In genomic region chr10:42648512-42648911, GRCh38 we compare ENCODE assay signal across 7 cellular contexts.
"Had no signal": no experiment of that assay in that cellular context is flagged by ENCODE, and none has a peak within 500 bp of the region (broad histone marks: within the 10 kb centered on the region; RNA-seq: fewer than 3 reads in every experiment).

No MANE protein-coding gene starts in this region.

- DNase-seq: IMR-90, KBM-7, KG1 had no signal

- H3K4me2 ChIP-seq: KMS-11 had no signal

- H3K27ac ChIP-seq: HL-60, KMS-11 had no signal

- H3K9ac ChIP-seq: KMS-11 had no signal

- ATAC-seq: HepG2 had no signal

- FAIRE-seq: HepG2, HTR-8/SVneo had no signal
